Comparison of ENCODE assay signal across 14 cellular contexts in the genomic region with DNA sequence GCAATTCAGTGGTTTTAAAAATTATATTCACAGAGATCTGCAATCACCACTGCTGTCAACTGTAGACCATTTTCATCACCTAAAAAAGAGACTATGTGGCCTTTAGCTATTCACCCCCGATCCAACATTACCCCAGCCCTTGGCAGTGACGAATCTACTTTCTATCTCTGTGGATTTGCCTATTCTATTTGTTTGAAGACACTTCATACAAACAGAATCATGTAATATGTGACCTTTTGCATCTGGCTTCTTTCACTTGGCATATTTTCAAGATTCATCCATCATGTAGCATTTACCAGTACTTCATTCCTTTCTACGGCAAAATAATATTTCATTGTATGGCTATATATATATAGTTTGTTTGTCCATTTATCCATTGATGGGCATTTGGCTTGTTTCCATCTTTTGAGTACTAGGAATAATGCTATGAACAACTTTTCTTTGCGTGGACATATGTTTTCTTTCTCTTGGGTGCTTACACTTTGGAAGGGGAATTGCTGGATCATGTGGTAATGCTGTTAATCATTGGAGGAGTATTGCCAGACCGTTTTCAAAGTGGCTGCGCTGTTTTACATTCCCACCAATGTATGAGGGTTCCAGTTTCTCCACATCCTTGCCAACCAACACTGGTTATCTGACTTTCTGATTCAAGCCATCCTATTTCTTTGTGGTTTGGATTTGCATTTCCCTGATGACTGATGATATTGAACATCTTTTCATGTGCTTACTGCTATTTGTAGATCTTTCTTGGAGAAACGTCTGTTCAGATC.
DNase-seq lines count a peak whose midpoint lies in the region; ATAC-seq and TF ChIP-seq lines count a peak whose summit lies in the region.
"Had no signal": no experiment of that assay in that cellular context is flagged by ENCODE, and none has a peak within 500 bp of the region (broad histone marks: within the 10 kb centered on the region; RNA-seq: fewer than 3 reads in every experiment).

No MANE protein-coding gene starts in this region.

- ATAC-seq in HG02840 (IDR thresholded peaks at IDR 0.05; ENCODE audit: low FRiP score, unreplicated experiment) (no peak), HG03520 (IDR thresholded peaks at IDR 0.05; ENCODE audit: unreplicated experiment) (no peak)
- ATAC-seq: esophagus mucosa; naive thymus-derived CD4-positive, alpha-beta T cell had no signal

- no peak overlapping the region for H3K9ac ChIP-seq in SK-N-MC (ENCODE audit: insufficient read length)

- peak overlapping the region; percentile 89 for H3K27ac ChIP-seq in SK-N-MC

- peak; percentile 35 for DNase-seq in AG20443 (ENCODE audit: low spot score)
- no peak for DNase-seq in SK-N-MC (ENCODE audit: low read depth, low spot score)
- peak; percentile 64 for DNase-seq in fibroblast of pulmonary artery (ENCODE audit: low read depth)
- peak; percentile 72 for DNase-seq in skeletal muscle cell (ENCODE audit: low read depth)
- no peak for DNase-seq in activated naive CD4-positive, alpha-beta T cell treated with anti-CD3 and anti-CD28 coated beads, Interleukin-2, amount 50 U/mL, for 16 hours
- no peak for DNase-seq in NCI-H2029 treated with DMSO at 0.1 percent for 48 hours (lab: John Stamatoyannopoulos, UW)
- DNase-seq: activated CD4-positive, alpha-beta memory T cell treated with anti-CD3 and anti-CD28 coated beads for 36 hours; C1 segment of cervical spinal cord; colonic mucosa; naive thymus-derived CD4-positive, alpha-beta T cell; NCI-H187 had no signal

- H3K9me3 ChIP-seq in SK-N-MC (ENCODE audit: low read depth, low read length) = no peaks in the 10 kb centered on the region
- H3K9me3 ChIP-seq: colonic mucosa had no signal

- peak overlapping the region; percentile 64 for H3K4me3 ChIP-seq in SK-N-MC
- no peak overlapping the region for H3K4me3 ChIP-seq in fibroblast of pulmonary artery (replicated peaks; ENCODE audit: low read depth, low read length)
- H3K4me3 ChIP-seq in skeletal muscle cell (ENCODE audit: low read depth, low read length) = no peak overlapping the region
- H3K4me3 ChIP-seq: colonic mucosa had no signal

- H3K36me3 ChIP-seq in SK-N-MC (ENCODE audit: insufficient read depth, low read length) = no peaks in the 10 kb centered on the region
- H3K36me3 ChIP-seq: colonic mucosa had no signal

- TF ChIP-seq CTCF in fibroblast of pulmonary artery (IDR thresholded peaks at IDR 0.05; ENCODE audit: low read length, missing control alignments) = no peak

Comparison
In these comparisons a context has a peak if more than half of its experiments do, and no peak if none do; other contexts are left out.
1. DNase-seq: peak in AG20443 (single experiment), fibroblast of pulmonary artery (single experiment) and skeletal muscle cell (single experiment); none in SK-N-MC (single experiment), activated naive CD4-positive, alpha-beta T cell treated with anti-CD3 and anti-CD28 coated beads, Interleukin-2, amount 50 U/mL, for 16 hours (single experiment) and NCI-H2029 treated with DMSO at 0.1 percent for 48 hours (single experiment).